In genomic region chr10:110571093-110571743, GRCh38 we compare ENCODE assay signal across 19 cellular contexts.
"Had no signal": no experiment of that assay in that cellular context is flagged by ENCODE, and none has a peak within 500 bp of the region (broad histone marks: within the 10 kb centered on the region; RNA-seq: fewer than 3 reads in every experiment).

No MANE protein-coding gene starts in this region.

- H3K27ac ChIP-seq: adrenal gland, colonic mucosa, epithelial cell of prostate, gastrocnemius medialis, pancreas, testis had no signal

- H3K4me3 Mint-ChIP-seq: activated CD8-positive, alpha-beta T cell treated with anti-CD3 and anti-CD28 coated beads, Interleukin-2, amount 10 ng/mL, durations not matched to agents 7 days and 5 days; activated naive CD4-positive, alpha-beta T cell treated with anti-CD3 and anti-CD28 coated beads for 36 hours had no signal

- H3K9me3 ChIP-seq: adrenal gland, colonic mucosa, gastrocnemius medialis, pancreas, testis had no signal

- H3K4me3 ChIP-seq: adrenal gland, colonic mucosa, gastrocnemius medialis, pancreas, testis had no signal

- H3K27me3 Mint-ChIP-seq: stimulated activated naive CD8-positive, alpha-beta T cell treated with anti-CD3 and anti-CD28 coated beads, Interleukin-15, amount 100 ng/mL, for 72 hours had no signal

- DNase-seq: activated CD8-positive, alpha-beta memory T cell treated with anti-CD3 and anti-CD28 coated beads, Interleukin-2, amount 50 U/mL, for 48 hours; activated CD8-positive, alpha-beta T cell treated with anti-CD3 and anti-CD28 coated beads, Interleukin-2, amount 10 ng/mL, durations not matched to agents 7 days and 5 days; activated naive CD4-positive, alpha-beta T cell treated with anti-CD3 and anti-CD28 coated beads for 36 hours; adrenal gland; caudate nucleus; colonic mucosa; effector CD8-positive, alpha-beta T cell; gastrocnemius medialis; kidney; left ventricle myocardium superior; mesendoderm; pancreas; stimulated activated CD4-positive, alpha-beta T cell treated with anti-CD3 and anti-CD28 coated beads, Interleukin-15, amount 100 ng/mL, for 24 hours; stimulated activated CD4-positive, alpha-beta T cell treated with anti-CD3 and anti-CD28 coated beads, Interleukin-4, amount 100 ng/mL, for 4 hours; stimulated activated naive CD8-positive, alpha-beta T cell treated with anti-CD3 and anti-CD28 coated beads, Interleukin-15, amount 100 ng/mL, for 72 hours; T-helper 9 cell; testis had no signal

- H3K36me3 ChIP-seq: adrenal gland, colonic mucosa, gastrocnemius medialis had no signal

- ATAC-seq: activated CD8-positive, alpha-beta T cell treated with anti-CD3 and anti-CD28 coated beads, Interleukin-2, amount 10 ng/mL, durations not matched to agents 7 days and 5 days; gastrocnemius medialis; left ventricle myocardium superior; pancreas; stimulated activated naive CD8-positive, alpha-beta T cell treated with anti-CD3 and anti-CD28 coated beads, Interleukin-15, amount 100 ng/mL, for 72 hours had no signal

- H3K27ac Mint-ChIP-seq: activated CD8-positive, alpha-beta T cell treated with anti-CD3 and anti-CD28 coated beads, Interleukin-2, amount 10 ng/mL, durations not matched to agents 7 days and 5 days; activated naive CD4-positive, alpha-beta T cell treated with anti-CD3 and anti-CD28 coated beads for 36 hours; stimulated activated naive CD8-positive, alpha-beta T cell treated with anti-CD3 and anti-CD28 coated beads, Interleukin-15, amount 100 ng/mL, for 72 hours had no signal

- H3K9me3 Mint-ChIP-seq: activated naive CD4-positive, alpha-beta T cell treated with anti-CD3 and anti-CD28 coated beads for 36 hours; neural crest cell; stimulated activated naive CD8-positive, alpha-beta T cell treated with anti-CD3 and anti-CD28 coated beads, Interleukin-15, amount 100 ng/mL, for 72 hours had no signal

- H3K27me3 ChIP-seq: adrenal gland, colonic mucosa, gastrocnemius medialis, pancreas, testis had no signal
